8 cellular contexts compared by ENCODE assay signal in genomic region chr2:15941483-15941853, GRCh38. TPM values are rescaled to one million over a fixed set of nuclear protein-coding genes. Genes with fewer than 3 reads are reported as not detected.
DNase-seq lines count a peak whose midpoint lies in the region; ATAC-seq and TF ChIP-seq lines count a peak whose summit lies in the region.

No MANE protein-coding gene starts in this region.

- H3K4me3 Mint-ChIP-seq in brain, result peak overlapping the region; percentile 93 to 99 (median 98)

- H3K9me3 ChIP-seq in right atrium auricular region (no peaks in the 10 kb centered on the region), mucosa of rectum (ENCODE audit: control insufficient read depth in 2 of 2, low read length in 2 of 2) (no peaks in the 10 kb centered on the region), vagina (no peaks in the 10 kb centered on the region)

- H3K27me3 Mint-ChIP-seq in brain, result peaks cover 23% of the 10 kb centered on the region

- no peak for DNase-seq in right atrium auricular region (ENCODE audit: low spot score)
- DNase-seq in Right ventricle myocardium inferior (ENCODE audit: missing footprints), result no peak
- DNase-seq in vagina (ENCODE audit: extremely low spot score in 2 of 2), result no peak
- no peak for DNase-seq in NOMO-1 treated with dmso at 0.1 percent for 144 hours (lab: John Stamatoyannopoulos, UW; ENCODE audit: unreplicated experiment)
- no peak for DNase-seq in T-helper 1 cell

- H3K27ac Mint-ChIP-seq in brain, result peak overlapping the region; percentile 93 to 99 (median 97)

- no peak overlapping the region for H3K9ac ChIP-seq in mucosa of rectum (ENCODE audit: low read depth in 1 of 2, low read length in 2 of 2)

- peaks cover 0 to 4% of the 10 kb centered on the region in 2 donors for H3K27me3 ChIP-seq in right atrium auricular region
- H3K27me3 ChIP-seq in mucosa of rectum (ENCODE audit: control insufficient read depth in 2 of 2, insufficient read depth in 2 of 2, low read length in 2 of 2), result peaks cover 16 to 17% of the 10 kb centered on the region in 2 donors
- no peaks in the 10 kb centered on the region for H3K27me3 ChIP-seq in vagina

- H3K27ac ChIP-seq in right atrium auricular region (no peak overlapping the region), mucosa of rectum (ENCODE audit: low read depth in 2 of 2, low read length in 2 of 2) (no peak overlapping the region), vagina (no peak overlapping the region)

- H3K36me3 ChIP-seq in right atrium auricular region, result no peaks in the 10 kb centered on the region
- no peaks in the 10 kb centered on the region for H3K36me3 ChIP-seq in mucosa of rectum (ENCODE audit: control insufficient read depth in 2 of 2, insufficient read depth in 2 of 2, low read length in 2 of 2)
- H3K36me3 ChIP-seq in vagina, result no peaks in the 10 kb centered on the region

- peaks cover 31% of the 10 kb centered on the region for H3K36me3 Mint-ChIP-seq in brain

- TF ChIP-seq CTCF in right atrium auricular region (IDR thresholded peaks at IDR 0.05) (no peak), brain (conservative IDR thresholded peaks at IDR 0.05) (no peak), vagina (IDR thresholded peaks at IDR 0.05) (no peak)

- no peak for TF ChIP-seq POLR2A in vagina (IDR thresholded peaks at IDR 0.05)

- H3K4me1 ChIP-seq in right atrium auricular region, result peaks cover 0 to 43% of the 10 kb centered on the region in 2 donors
- peaks cover 16 to 25% of the 10 kb centered on the region in 2 donors for H3K4me1 ChIP-seq in mucosa of rectum (ENCODE audit: control insufficient read depth in 2 of 2, insufficient read depth in 2 of 2, low read length in 2 of 2)
- peaks cover 47% of the 10 kb centered on the region for H3K4me1 ChIP-seq in vagina

- peaks cover 0 to 4% (median 0%) of the 10 kb centered on the region in 5 experiments for H3K9me3 Mint-ChIP-seq in brain

- H3K4me3 ChIP-seq in right atrium auricular region, result peak overlapping the region; percentile 3 to 52
- H3K4me3 ChIP-seq in mucosa of rectum (ENCODE audit: low read length in 2 of 2), result peak overlapping the region; percentile 66 to 72
- H3K4me3 ChIP-seq in vagina, result peak overlapping the region; percentile 48 to 61

- no peak for ATAC-seq in Right ventricle myocardium inferior
- no peak for ATAC-seq in GM21528 (IDR thresholded peaks at IDR 0.05; ENCODE audit: low FRiP score, unreplicated experiment)

- H3K4me1 Mint-ChIP-seq in brain, result peaks cover 38% of the 10 kb centered on the region

- intact Hi-C loops in Right ventricle myocardium inferior (cut with DNase I), result loop anchor here (2.0 to 10.0 kb wide), 3 partner anchors 273 to 546 kb away; no protein-coding TSS in a partner anchor
- intact Hi-C loops in vagina (cut with DNase I), result no loop called here

RNA-seq across cellular contexts. Expression of gene MYCN, which starts 1.1 kb away (rescaled TPM):
- total RNA-seq in right atrium auricular region (under 1 TPM; 0.30 to 0.63 TPM), Right ventricle myocardium inferior (0.54 TPM), vagina (2.0 TPM)
- 12.0 TPM for polyA plus RNA-seq in brain (ENCODE audit: insufficient read depth, low read depth, low replicate concordance)
